Comparison of ENCODE assay signal across 27 cellular contexts in genomic region chr2:153218851-153219250, GRCh38.
"Had no signal": no experiment of that assay in that cellular context is flagged by ENCODE, and none has a peak within 500 bp of the region (broad histone marks: within the 10 kb centered on the region; RNA-seq: fewer than 3 reads in every experiment).

No MANE protein-coding gene starts in this region.

- H3K4me3 ChIP-seq: stomach, suprapubic skin, testis, thoracic aorta, thyroid gland, tibial artery, tibial nerve, transverse colon, upper lobe of left lung, upper lobe of right lung, uterus, vagina had no signal

- ATAC-seq: stimulated activated effector memory CD8-positive, alpha-beta T cell treated with anti-CD3 and anti-CD28 coated beads, Interleukin-12 subunit alpha, Interleukin-12 subunit beta, amount 100 ng/mL, for 72 hours; stimulated activated memory B cell treated with anti-CD40 and anti-IgM and Interleukin-4, amounts not matched to agents 10 μg/mL and 1 μg/mL and 100 μg/mL, for 72 hours; stimulated activated naive B cell treated with anti-CD40 and anti-IgM and Interleukin-4, amounts not matched to agents 10 μg/mL and 1 μg/mL and 100 μg/mL, for 72 hours; stimulated activated naive CD8-positive, alpha-beta T cell treated with anti-CD3 and anti-CD28 coated beads, Interleukin-15, amount 100 ng/mL, for 72 hours; stimulated activated naive CD8-positive, alpha-beta T cell treated with anti-CD3 and anti-CD28 coated beads, Interleukin-15, Interleukin-2, amounts not matched to agents 100 U/mL and 50 U/mL, for 24 hours; upper lobe of right lung had no signal

- H3K4me1 ChIP-seq: stomach, suprapubic skin, testis, thyroid gland, tibial artery, tibial nerve, transverse colon, upper lobe of left lung, upper lobe of right lung, uterus, vagina had no signal

- H3K9me3 Mint-ChIP-seq: stimulated activated memory B cell treated with anti-CD40 and anti-IgM and Interleukin-4, amounts not matched to agents 10 μg/mL and 1 μg/mL and 100 μg/mL, for 72 hours had no signal

- H3K4me3 Mint-ChIP-seq: stimulated activated effector memory CD8-positive, alpha-beta T cell treated with anti-CD3 and anti-CD28 coated beads, Interleukin-12 subunit alpha, Interleukin-12 subunit beta, amount 100 ng/mL, for 72 hours; stimulated activated memory B cell treated with anti-CD40 and anti-IgM and Interleukin-4, amounts not matched to agents 10 μg/mL and 1 μg/mL and 100 μg/mL, for 72 hours; stimulated activated naive B cell treated with anti-CD40 and anti-IgM and Interleukin-4, amounts not matched to agents 10 μg/mL and 1 μg/mL and 100 μg/mL, for 72 hours; stimulated activated naive CD8-positive, alpha-beta T cell treated with anti-CD3 and anti-CD28 coated beads, Interleukin-15, amount 100 ng/mL, for 72 hours; stimulated activated naive CD8-positive, alpha-beta T cell treated with anti-CD3 and anti-CD28 coated beads, Interleukin-15, Interleukin-2, amounts not matched to agents 100 ng/mL and 50 ng/mL, for 24 hours; type B pancreatic cell had no signal

- H3K27ac ChIP-seq: stomach, suprapubic skin, testis, thoracic aorta, thyroid gland, tibial artery, tibial nerve, transverse colon, upper lobe of left lung, upper lobe of right lung, uterus, vagina had no signal

- H3K36me3 Mint-ChIP-seq: stimulated activated effector memory CD8-positive, alpha-beta T cell treated with anti-CD3 and anti-CD28 coated beads, Interleukin-12 subunit alpha, Interleukin-12 subunit beta, amount 100 ng/mL, for 72 hours; stimulated activated memory B cell treated with anti-CD40 and anti-IgM and Interleukin-4, amounts not matched to agents 10 μg/mL and 1 μg/mL and 100 μg/mL, for 72 hours; stimulated activated naive B cell treated with anti-CD40 and anti-IgM and Interleukin-4, amounts not matched to agents 10 μg/mL and 1 μg/mL and 100 μg/mL, for 72 hours; type B pancreatic cell had no signal

- H3K27me3 Mint-ChIP-seq: stimulated activated memory B cell treated with anti-CD40 and anti-IgM and Interleukin-4, amounts not matched to agents 10 μg/mL and 1 μg/mL and 100 μg/mL, for 72 hours; stimulated activated naive B cell treated with anti-CD40 and anti-IgM and Interleukin-4, amounts not matched to agents 10 μg/mL and 1 μg/mL and 100 μg/mL, for 72 hours; stimulated activated naive CD8-positive, alpha-beta T cell treated with anti-CD3 and anti-CD28 coated beads, Interleukin-15, Interleukin-2, amounts not matched to agents 100 ng/mL and 50 ng/mL, for 24 hours had no signal

- H3K27ac Mint-ChIP-seq: stimulated activated effector memory CD8-positive, alpha-beta T cell treated with anti-CD3 and anti-CD28 coated beads, Interleukin-12 subunit alpha, Interleukin-12 subunit beta, amount 100 ng/mL, for 72 hours; stimulated activated memory B cell treated with anti-CD40 and anti-IgM and Interleukin-4, amounts not matched to agents 10 μg/mL and 1 μg/mL and 100 μg/mL, for 72 hours; stimulated activated naive B cell treated with anti-CD40 and anti-IgM and Interleukin-4, amounts not matched to agents 10 μg/mL and 1 μg/mL and 100 μg/mL, for 72 hours; stimulated activated naive CD8-positive, alpha-beta T cell treated with anti-CD3 and anti-CD28 coated beads, Interleukin-15, amount 100 ng/mL, for 72 hours; stimulated activated naive CD8-positive, alpha-beta T cell treated with anti-CD3 and anti-CD28 coated beads, Interleukin-15, Interleukin-2, amounts not matched to agents 100 ng/mL and 50 ng/mL, for 24 hours; type B pancreatic cell had no signal

- DNase-seq: stimulated activated CD4-positive, alpha-beta T cell treated with anti-CD3 and anti-CD28 coated beads, Interleukin-2, amount 100 ng/mL, for 48 hours; stimulated activated CD4-positive, alpha-beta T cell treated with anti-CD3 and anti-CD28 coated beads, Interleukin-4, amount 100 ng/mL, for 24 hours; stimulated activated CD4-positive, alpha-beta T cell treated with anti-CD3 and anti-CD28 coated beads, Interleukin-4, amount 100 ng/mL, for 4 hours; stimulated activated CD8-positive, alpha-beta memory T cell treated with anti-CD3 and anti-CD28 coated beads, Interleukin-4, amount 100 ng/mL, for 48 hours; stimulated activated naive B cell treated with anti-CD40 and anti-IgM and Interleukin-4, amounts not matched to agents 10 μg/mL and 1 μg/mL and 100 μg/mL, for 72 hours; stimulated activated naive CD4-positive, alpha-beta T cell; stimulated activated naive CD4-positive, alpha-beta T cell treated with Interleukin-2 at 50 U/mL for 16 hours; stimulated activated naive CD8-positive, alpha-beta T cell treated with anti-CD3 and anti-CD28 coated beads, Interleukin-15, amount 100 ng/mL, for 72 hours; stimulated activated naive CD8-positive, alpha-beta T cell treated with anti-CD3 and anti-CD28 coated beads, Interleukin-15, Interleukin-2, amounts not matched to agents 100 U/mL and 50 U/mL, for 24 hours; stomach; substantia nigra; testis; thyroid gland; tibial artery; transverse colon; trophoblast cell; upper lobe of left lung; upper lobe of right lung; uterus had no signal

- H3K27me3 ChIP-seq: stomach, suprapubic skin, testis, thyroid gland, tibial artery, tibial nerve, transverse colon, upper lobe of left lung, upper lobe of right lung, uterus, vagina had no signal

- H3K36me3 ChIP-seq: stomach, suprapubic skin, thoracic aorta, thyroid gland, tibial artery, tibial nerve, transverse colon, upper lobe of left lung, upper lobe of right lung, uterus, vagina had no signal

- H3K4me1 Mint-ChIP-seq: stimulated activated effector memory CD8-positive, alpha-beta T cell treated with anti-CD3 and anti-CD28 coated beads, Interleukin-12 subunit alpha, Interleukin-12 subunit beta, amount 100 ng/mL, for 72 hours; stimulated activated memory B cell treated with anti-CD40 and anti-IgM and Interleukin-4, amounts not matched to agents 10 μg/mL and 1 μg/mL and 100 μg/mL, for 72 hours; stimulated activated naive B cell treated with anti-CD40 and anti-IgM and Interleukin-4, amounts not matched to agents 10 μg/mL and 1 μg/mL and 100 μg/mL, for 72 hours; stimulated activated naive CD8-positive, alpha-beta T cell treated with anti-CD3 and anti-CD28 coated beads, Interleukin-15, amount 100 ng/mL, for 72 hours had no signal

- H3K9me3 ChIP-seq: suprapubic skin, testis, thoracic aorta, thyroid gland, transverse colon, upper lobe of right lung, uterus, vagina had no signal
